11 cellular contexts compared by ENCODE assay signal in the genomic region with DNA sequence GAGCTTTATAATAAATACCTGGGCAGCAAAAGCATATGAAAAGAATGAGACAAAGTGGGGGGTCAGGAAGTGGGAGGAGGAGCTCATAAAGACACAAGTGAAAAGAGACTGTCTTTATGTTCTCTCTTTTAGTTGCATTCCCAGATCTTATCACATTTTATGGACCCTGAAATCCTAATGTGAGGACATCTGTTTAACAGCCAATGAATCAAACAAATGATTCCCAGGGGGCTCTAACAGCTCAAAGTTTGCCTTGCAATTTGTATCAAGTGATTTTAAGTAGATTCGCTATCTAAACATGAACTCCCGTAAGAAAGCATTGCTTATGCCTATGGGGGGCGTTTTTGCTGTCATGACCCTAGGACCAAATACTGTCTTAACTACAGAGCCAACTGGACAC.
DNase-seq lines count a peak whose midpoint lies in the region; ATAC-seq and TF ChIP-seq lines count a peak whose summit lies in the region.
"Had no signal": no experiment of that assay in that cellular context is flagged by ENCODE, and none has a peak within 500 bp of the region (broad histone marks: within the 10 kb centered on the region; RNA-seq: fewer than 3 reads in every experiment).

No MANE protein-coding gene starts in this region.

- intact Hi-C loops in A673 (cut with micrococcal nuclease; ENCODE audit: unreplicated experiment), result loop anchor here (10.0 kb wide), 2 partner anchors 142 to 218 kb away; no protein-coding TSS in a partner anchor

- H3K9me3 ChIP-seq in A673 (ENCODE audit: low read depth, low read length, poor library complexity, severe bottlenecking) (peaks cover 4% of the 10 kb centered on the region), HEK293 (ENCODE audit: control insufficient read depth, insufficient read depth, low read depth, low read length) (no peaks in the 10 kb centered on the region), endodermal cell (ENCODE audit: control insufficient read depth, low read length) (peaks cover 13% of the 10 kb centered on the region)

- H3K4me3 ChIP-seq in A673 (ENCODE audit: low read depth, low read length, poor library complexity, severe bottlenecking) (no peak overlapping the region), HEK293 (ENCODE audit: low read depth, low read length) (no peak overlapping the region), endodermal cell (ENCODE audit: low read length) (no peak overlapping the region)

- no TSS peak for BruUV-seq in A673 (replicated peaks; lab: Mats Ljungman, UMichigan)

- peak; percentile 89 for DNase-seq in A673 (ENCODE audit: low spot score)
- DNase-seq in NCI-H345 treated with DMSO at 0.1 percent for 48 hours (lab: John Stamatoyannopoulos, UW; ENCODE audit: unreplicated experiment), result peak; percentile 3
- no peak for DNase-seq in endodermal cell
- DNase-seq in EL, result no peak
- DNase-seq: HCEC 1CT, NCI-H2107, PC-3 had no signal

- no peak for ATAC-seq in HG03342 (IDR thresholded peaks at IDR 0.05; ENCODE audit: unreplicated experiment)
- no peak for ATAC-seq in HG03175 (IDR thresholded peaks at IDR 0.05; ENCODE audit: unreplicated experiment)
- ATAC-seq: PC-3 had no signal

- H3K36me3 ChIP-seq in A673 (ENCODE audit: insufficient read depth, low read length, poor library complexity, severe bottlenecking) (no peaks in the 10 kb centered on the region), HEK293 (ENCODE audit: control insufficient read depth in 2 of 2, insufficient read depth in 1 of 2, low read length in 2 of 2) (no peaks in the 10 kb centered on the region), endodermal cell (ENCODE audit: control insufficient read depth, insufficient read depth, low read length) (no peaks in the 10 kb centered on the region)

- no peak overlapping the region for H3K9ac ChIP-seq in endodermal cell (ENCODE audit: extremely low read depth, low read length, poor library complexity, severe bottlenecking)

- H3K4me1 ChIP-seq in A673 (ENCODE audit: insufficient read depth, low read length, poor library complexity, severe bottlenecking) (no peaks in the 10 kb centered on the region), HEK293 (ENCODE audit: control insufficient read depth, insufficient read depth, low read length) (peaks cover 4% of the 10 kb centered on the region), endodermal cell (ENCODE audit: control insufficient read depth, insufficient read depth, low read length) (no peaks in the 10 kb centered on the region)

- H3K27me3 ChIP-seq in A673 (replicated peaks; ENCODE audit: insufficient read depth, low read depth, low read length, poor library complexity) (no peaks in the 10 kb centered on the region), endodermal cell (ENCODE audit: control insufficient read depth, insufficient read depth, low read length, poor library complexity, severe bottlenecking) (no peaks in the 10 kb centered on the region)

- H3K9me3 Mint-ChIP-seq in endodermal cell, result no peaks in the 10 kb centered on the region

- TF ChIP-seq CTCF in A673 (conservative IDR thresholded peaks at IDR 0.05; ENCODE audit: low read depth, low read length) (no peak), HEK293 (tag by site-specific recombination; IDR thresholded peaks at IDR 0.05) (no peak), endodermal cell (conservative IDR thresholded peaks at IDR 0.05) (no peak)

- H3K4me1 Mint-ChIP-seq in endodermal cell, result peaks cover 9% of the 10 kb centered on the region
- H3K4me1 Mint-ChIP-seq: CD14-positive monocyte had no signal

- POLR2A ChIA-PET in A673 (lab: Charles Lee; ENCODE audit: low non-redundant PET) (no interaction called here), HEK293 (lab: Yijun Ruan, JAX) (no interaction called here)

- 74 to 81% methylated on average over 3 of the region's 3 CpGs for WGBS in endodermal cell (ENCODE audit: insufficient coverage in 1 of 2, insufficient read length in 1 of 2), 2 experiments

- no peaks in the 10 kb centered on the region for H3K36me3 Mint-ChIP-seq in endodermal cell (ENCODE audit: low read depth)
- H3K36me3 Mint-ChIP-seq: CD14-positive monocyte had no signal

- no peak overlapping the region for H3K27ac ChIP-seq in A673 (ENCODE audit: low read depth, low read length, poor library complexity, severe bottlenecking)
- no peak overlapping the region for H3K27ac ChIP-seq in HEK293 (ENCODE audit: extremely low read depth, low read depth, low read length)
- H3K27ac ChIP-seq in endodermal cell (ENCODE audit: low read depth, low read length), result no peak overlapping the region

- H3K27ac Mint-ChIP-seq in endodermal cell, result peak overlapping the region; percentile 81
- H3K27ac Mint-ChIP-seq: CD14-positive monocyte had no signal

- H3K27me3 Mint-ChIP-seq in endodermal cell (ENCODE audit: insufficient read depth), result no peaks in the 10 kb centered on the region

- no peak overlapping the region for H3K4me3 Mint-ChIP-seq in endodermal cell
- H3K4me3 Mint-ChIP-seq: CD14-positive monocyte had no signal

- CTCF ChIA-PET in A673 (lab: Charles Lee) (no interaction called here), HEK293 (lab: Yijun Ruan, JAX) (interaction anchor here (0.9 kb wide), 1 partner anchor 13 kb away, joined by 4 read pairs; no protein-coding TSS in a partner anchor)

TF ChIP-seq in HEK293, 187 proteins besides CTCF, POLR2A, EP300 and RAD21:
- no peak for TF ChIP-seq ZNF549 (tag by site-specific recombination; IDR thresholded peaks at IDR 0.05)
- no peak for TF ChIP-seq ZNF350 (tag by site-specific recombination; IDR thresholded peaks at IDR 0.05)
- TF ChIP-seq ZNF658 (tag by site-specific recombination; IDR thresholded peaks at IDR 0.05), result no peak
- no peak for TF ChIP-seq HOXA7 (CRISPR knock-in tag; IDR thresholded peaks at IDR 0.05; ENCODE audit: borderline replicate concordance)
- TF ChIP-seq TCF7L2 (IDR thresholded peaks at IDR 0.05; ENCODE audit: borderline replicate concordance, low read depth, low read length), result peak; percentile 77; the same call in 1 of the 2 replicates
- peak; percentile 84; the same call in 1 of the 2 replicates for TF ChIP-seq HOXD13 (CRISPR knock-in tag; IDR thresholded peaks at IDR 0.05; ENCODE audit: borderline replicate concordance)
- no peak for TF ChIP-seq ZNF292 (tag by site-specific recombination; IDR thresholded peaks at IDR 0.05; ENCODE audit: borderline replicate concordance, low read depth)

Comparison
In these comparisons a context has a peak if more than half of its experiments do, and no peak if none do; other contexts are left out.
1. DNase-seq: peak in A673 (single experiment) and NCI-H345 treated with DMSO at 0.1 percent for 48 hours (single experiment); none in endodermal cell (single experiment) and EL (single experiment).